Comparison of ENCODE assay signal across 14 cellular contexts in the genomic region with DNA sequence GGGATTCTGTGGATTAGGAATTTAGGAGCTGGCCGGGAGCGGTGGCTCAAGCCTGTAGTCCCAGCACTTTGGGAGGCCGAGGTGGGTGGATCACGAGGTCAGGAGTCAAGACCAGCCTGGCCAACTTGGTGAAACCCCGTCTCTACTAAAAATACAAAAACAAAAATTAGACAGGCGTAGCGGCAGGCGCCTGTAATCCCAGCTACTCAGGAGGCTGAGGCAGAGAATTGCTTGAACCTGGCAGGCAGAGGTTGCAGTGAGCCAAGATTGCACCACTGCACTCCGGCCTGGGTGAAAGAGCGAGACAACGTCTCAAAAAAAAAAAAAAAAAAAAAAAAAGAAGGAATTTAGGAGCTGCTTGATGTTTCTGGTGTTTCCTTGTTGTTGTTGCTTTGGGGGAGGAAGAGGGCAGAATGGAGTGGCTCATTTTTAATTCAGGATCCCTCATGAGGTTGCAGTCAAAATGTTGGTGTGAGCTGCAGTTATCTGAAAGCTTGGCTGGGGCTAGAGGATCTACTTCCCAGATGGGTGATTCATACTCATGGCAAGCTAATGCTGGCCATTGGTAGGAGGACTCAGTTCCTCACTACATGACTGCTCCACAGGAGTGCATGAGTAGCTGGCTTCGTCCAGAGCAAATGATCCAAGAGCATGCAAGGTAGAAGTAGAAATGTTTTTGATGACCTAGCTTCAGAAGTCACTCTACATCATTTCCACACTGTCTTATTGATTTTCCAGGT. TPM values are rescaled to one million over a fixed set of nuclear protein-coding genes. Genes with fewer than 3 reads are reported as not detected.
DNase-seq lines count a peak whose midpoint lies in the region; ATAC-seq and TF ChIP-seq lines count a peak whose summit lies in the region.
"Had no signal": no experiment of that assay in that cellular context is flagged by ENCODE, and none has a peak within 500 bp of the region (broad histone marks: within the 10 kb centered on the region; RNA-seq: fewer than 3 reads in every experiment).

No MANE protein-coding gene starts in this region.

- H3F3A ChIP-seq in GM23248 (ENCODE audit: insufficient read depth): peaks cover 13% of the 10 kb centered on the region

- TF ChIP-seq POLR2A in gastrocnemius medialis (IDR thresholded peaks at IDR 0.05): no peak

- no peaks in the 10 kb centered on the region for H4K20me1 ChIP-seq in GM23248 (ENCODE audit: insufficient read depth)
- H4K20me1 ChIP-seq: BLaER1 treated with 17β-estradiol and CSF1 and Interleukin-3, amounts not matched to agents 10 nM and 100 nM had no signal

- in situ Hi-C loops in GM23248 (cut with MboI): no loop called here
- in situ Hi-C loops in gastrocnemius medialis (cut with MboI; ENCODE audit: low sequenced_read_pairs in 4 of 4): loop anchor here (5.0 to 10.0 kb wide), 2 partner anchors 79 to 82 kb away; no protein-coding TSS in a partner anchor

- H3K4me3 Mint-ChIP-seq in WTC11: no peak overlapping the region
- H3K4me3 Mint-ChIP-seq: activated naive CD8-positive, alpha-beta T cell; dendritic cell treated with granulocyte-macrophage colony-stimulating factor and Interleukin-4, amounts not matched to agents 40 ng/mL and 50 ng/mL, for 4 days; stimulated activated effector memory CD8-positive, alpha-beta T cell treated with anti-CD3 and anti-CD28 coated beads, Interleukin-12 subunit alpha, Interleukin-12 subunit beta, amount 100 ng/mL, for 72 hours had no signal

- no peaks in the 10 kb centered on the region; the same call in 1 of the 2 replicates for H3K27me3 Mint-ChIP-seq in WTC11 (ENCODE audit: low read depth)

- DNase-seq in GM23248 (peak; percentile 93), WTC11 (ENCODE audit: low spot score) (no peak), foreskin fibroblast (peak; percentile 16 to 35), gastrocnemius medialis (peak in 1 of 2 donors; percentile 54), NCI-H526 (lab: John Stamatoyannopoulos, UW) (no peak), NCI-H2107 treated with DMSO at 0.1 percent for 48 hours (lab: John Stamatoyannopoulos, UW; ENCODE audit: unreplicated experiment) (no peak), SKM-1 treated with dmso at 0.1 percent for 144 hours (lab: John Stamatoyannopoulos, UW; ENCODE audit: unreplicated experiment) (no peak)

- intact Hi-C loops in gastrocnemius medialis (cut with DNase I; ENCODE audit: low total_unique reads): loop anchor here (1.0 kb wide), 2 partner anchors 25 to 80 kb away; no protein-coding TSS in a partner anchor

- H3K79me2 ChIP-seq in GM23248 (ENCODE audit: insufficient read depth): no peaks in the 10 kb centered on the region

- WGBS in GM23248 (ENCODE audit: low coverage in 1 of 2, low lambda C conversion rate in 2 of 2, missing lambda C conversion rate in 2 of 2), 2 experiments: 11 to 13% methylated on average over 10 to 12 of the region's 12 CpGs

- H3K4me3 ChIP-seq in GM23248 (no peak overlapping the region), foreskin fibroblast (ENCODE audit: low read depth in 1 of 2, low read length in 2 of 2) (no peak overlapping the region), gastrocnemius medialis (no peak overlapping the region)
- H3K4me3 ChIP-seq: BLaER1 treated with 17β-estradiol and CSF1 and Interleukin-3, amounts not matched to agents 10 nM and 100 nM; SK-N-MC had no signal

- TF ChIP-seq CTCF in WTC11 (IDR thresholded peaks at IDR 0.05): no peak
- TF ChIP-seq CTCF in foreskin fibroblast (IDR thresholded peaks at IDR 0.05; ENCODE audit: low read depth, low read length): no peak
- TF ChIP-seq CTCF in gastrocnemius medialis (IDR thresholded peaks at IDR 0.05 in 4 of 5, conservative IDR thresholded peaks at IDR 0.05 in 1 of 5): no peak

- peak overlapping the region; percentile 22 for H3K4me2 ChIP-seq in GM23248 (ENCODE audit: unreplicated experiment)
- H3K4me2 ChIP-seq: BLaER1 treated with 17β-estradiol and CSF1 and Interleukin-3, amounts not matched to agents 10 nM and 100 nM had no signal

- CTCF ChIA-PET in WTC11 (lab: Charles Lee): interaction anchor here (0.6 to 1.4 kb wide), 5 partner anchors 18 to 133 kb away, joined by 3 to 5 read pairs (median 4); a partner anchor contains a TSS

- ATAC-seq in WTC11 (no peak), gastrocnemius medialis (peak; percentile 86 to 89), HG03159 (IDR thresholded peaks at IDR 0.05; ENCODE audit: unreplicated experiment) (no peak)

- H3K4me1 ChIP-seq in GM23248 (ENCODE audit: insufficient read depth): peaks cover 21% of the 10 kb centered on the region
- no peaks in the 10 kb centered on the region for H3K4me1 ChIP-seq in gastrocnemius medialis
- H3K4me1 ChIP-seq: BLaER1 treated with 17β-estradiol and CSF1 and Interleukin-3, amounts not matched to agents 10 nM and 100 nM had no signal

- peak overlapping the region; percentile 71 for H3K27ac Mint-ChIP-seq in WTC11
- H3K27ac Mint-ChIP-seq: activated naive CD8-positive, alpha-beta T cell; dendritic cell treated with granulocyte-macrophage colony-stimulating factor and Interleukin-4, amounts not matched to agents 40 ng/mL and 50 ng/mL, for 4 days; stimulated activated effector memory CD8-positive, alpha-beta T cell treated with anti-CD3 and anti-CD28 coated beads, Interleukin-12 subunit alpha, Interleukin-12 subunit beta, amount 100 ng/mL, for 72 hours had no signal

- peak overlapping the region; percentile 36 for H2AFZ ChIP-seq in GM23248

- no peaks in the 10 kb centered on the region for H3K9me2 ChIP-seq in GM23248 (ENCODE audit: insufficient read depth)

- POLR2A ChIA-PET in WTC11 (lab: Charles Lee): interaction anchor here (0.5 to 1.1 kb wide), 2 partner anchors 27 to 29 kb away, joined by 3 read pairs; no protein-coding TSS in a partner anchor

- H3K36me3 Mint-ChIP-seq in WTC11: no peaks in the 10 kb centered on the region
- H3K36me3 Mint-ChIP-seq: activated naive CD8-positive, alpha-beta T cell; stimulated activated effector memory CD8-positive, alpha-beta T cell treated with anti-CD3 and anti-CD28 coated beads, Interleukin-12 subunit alpha, Interleukin-12 subunit beta, amount 100 ng/mL, for 72 hours had no signal

- H3K9ac ChIP-seq in GM23248: peak overlapping the region; percentile 55
- H3K9ac ChIP-seq: BLaER1 treated with 17β-estradiol and CSF1 and Interleukin-3, amounts not matched to agents 10 nM and 100 nM had no signal

- no peaks in the 10 kb centered on the region for H3K9me3 ChIP-seq in GM23248 (ENCODE audit: low read depth)
- H3K9me3 ChIP-seq in gastrocnemius medialis: no peaks in the 10 kb centered on the region
- H3K9me3 ChIP-seq: BLaER1 treated with 17β-estradiol and CSF1 and Interleukin-3, amounts not matched to agents 10 nM and 100 nM had no signal

- no peaks in the 10 kb centered on the region for H3K36me3 ChIP-seq in GM23248 (ENCODE audit: low read depth)
- no peaks in the 10 kb centered on the region for H3K36me3 ChIP-seq in gastrocnemius medialis
- H3K36me3 ChIP-seq: BLaER1 treated with 17β-estradiol and CSF1 and Interleukin-3, amounts not matched to agents 10 nM and 100 nM had no signal

- H3K27me3 ChIP-seq in GM23248 (replicated peaks; ENCODE audit: insufficient read depth) (no peaks in the 10 kb centered on the region), gastrocnemius medialis (no peaks in the 10 kb centered on the region)
- H3K27me3 ChIP-seq: BLaER1 treated with 17β-estradiol and CSF1 and Interleukin-3, amounts not matched to agents 10 nM and 100 nM had no signal

- H3K4me1 Mint-ChIP-seq in WTC11: peaks cover 26% of the 10 kb centered on the region
- H3K4me1 Mint-ChIP-seq: stimulated activated effector memory CD8-positive, alpha-beta T cell treated with anti-CD3 and anti-CD28 coated beads, Interleukin-12 subunit alpha, Interleukin-12 subunit beta, amount 100 ng/mL, for 72 hours had no signal

- H3K27ac ChIP-seq in GM23248 (peak overlapping the region; percentile 80), gastrocnemius medialis (peak overlapping the region in 3 of 4 donors; percentile 41 to 69 (median 43))
- H3K27ac ChIP-seq: BLaER1 treated with 17β-estradiol and CSF1 and Interleukin-3, amounts not matched to agents 10 nM and 100 nM; SK-N-MC; VCaP had no signal

- no peaks in the 10 kb centered on the region for H3K9me3 Mint-ChIP-seq in WTC11
- H3K9me3 Mint-ChIP-seq: dendritic cell treated with granulocyte-macrophage colony-stimulating factor and Interleukin-4, amounts not matched to agents 40 ng/mL and 50 ng/mL, for 4 days; stimulated activated effector memory CD8-positive, alpha-beta T cell treated with anti-CD3 and anti-CD28 coated beads, Interleukin-12 subunit alpha, Interleukin-12 subunit beta, amount 100 ng/mL, for 72 hours had no signal

TF ChIP-seq in WTC11, 78 proteins besides CTCF, POLR2A, EP300 and RAD21:
- TF ChIP-seq TCF7 (CRISPR knock-in tag; IDR thresholded peaks at IDR 0.05; ENCODE audit: low read depth) (no peak), ZNF317 (CRISPR knock-in tag; IDR thresholded peaks at IDR 0.05; ENCODE audit: borderline replicate concordance, low read depth) (no peak), CREB1 (CRISPR knock-in tag; IDR thresholded peaks at IDR 0.05) (no peak), HMGA2 (CRISPR knock-in tag; IDR thresholded peaks at IDR 0.05) (no peak)

RNA-seq across cellular contexts. Expression of a gene that starts 26.5 kb away (rescaled TPM):
- total RNA-seq in GM23248 (2014; rRNA removed; shearing (Covaris generic)): 35.9 and 37.6 TPM in 2 replicates
- polyA plus RNA-seq in GM23248 (2016; fragmentation: Nextera tagmentation; extraction: Ambion mirVana): 32.1 and 32.8 TPM in 2 replicates
- 132 to 156 TPM (median 150 TPM) in 3 replicates for total RNA-seq in WTC11 (2021)
- 10 to 100 TPM; 14.2 to 21.1 (median 14.9) TPM for total RNA-seq in gastrocnemius medialis

Comparison
In these comparisons a context has a peak if more than half of its experiments do, and no peak if none do; other contexts are left out.
1. DNase-seq: peak in GM23248 (single experiment) and foreskin fibroblast (2 of 2); none in WTC11 (single experiment), NCI-H526 (0 of 2), NCI-H2107 treated with DMSO at 0.1 percent for 48 hours (single experiment) and SKM-1 treated with dmso at 0.1 percent for 144 hours (single experiment).
2. ATAC-seq: peak in gastrocnemius medialis (2 of 2); none in WTC11 (single experiment) and HG03159 (single experiment).